In genomic region chrX:41580423-41581064, GRCh38 we compare ENCODE assay signal across 21 cellular contexts.
A peak's percentile ranks its signal among the peaks of the same experiment; 100 is the strongest.
DNase-seq lines count a peak whose midpoint lies in the region; ATAC-seq and TF ChIP-seq lines count a peak whose summit lies in the region.
"Had no signal": no experiment of that assay in that cellular context is flagged by ENCODE, and none has a peak within 500 bp of the region (broad histone marks: within the 10 kb centered on the region; RNA-seq: fewer than 3 reads in every experiment).

No MANE protein-coding gene starts in this region.

- H3K4me3 ChIP-seq in CD8-positive, alpha-beta T cell (ENCODE audit: low read depth, low read length): no peak overlapping the region
- H3K4me3 ChIP-seq in HEK293 (ENCODE audit: low read depth, low read length) (no peak overlapping the region), upper lobe of right lung (no peak overlapping the region)
- H3K4me3 ChIP-seq: heart right ventricle, smooth muscle cell had no signal

- no peaks in the 10 kb centered on the region for H3K4me1 ChIP-seq in CD8-positive, alpha-beta T cell (ENCODE audit: insufficient read depth, low read length)
- no peaks in the 10 kb centered on the region for H3K4me1 ChIP-seq in HEK293 (ENCODE audit: control insufficient read depth, insufficient read depth, low read length)
- no peaks in the 10 kb centered on the region for H3K4me1 ChIP-seq in upper lobe of right lung
- H3K4me1 ChIP-seq: heart right ventricle had no signal

- H3K9me3 ChIP-seq in CD8-positive, alpha-beta T cell (ENCODE audit: low read length): no peaks in the 10 kb centered on the region
- no peaks in the 10 kb centered on the region for H3K9me3 ChIP-seq in HEK293 (ENCODE audit: control insufficient read depth, insufficient read depth, low read depth, low read length)
- H3K9me3 ChIP-seq in upper lobe of right lung: no peaks in the 10 kb centered on the region
- H3K9me3 ChIP-seq: heart right ventricle had no signal

- no peak for DNase-seq in CD8-positive, alpha-beta T cell
- DNase-seq in activated CD4-positive, alpha-beta memory T cell treated with anti-CD3 and anti-CD28 coated beads, Interleukin-2, amount 10 ng/mL, durations not matched to agents 7 days and 5 days: no peak
- no peak for DNase-seq in naive B cell
- no peak for DNase-seq in DMS53 treated with DMSO at 0.1 percent for 48 hours (lab: John Stamatoyannopoulos, UW; ENCODE audit: unreplicated experiment)
- DNase-seq in upper lobe of right lung: no peak
- no peak for DNase-seq in activated CD8-positive, alpha-beta memory T cell treated with anti-CD3 and anti-CD28 coated beads, Interleukin-2, amount 50 U/mL, for 48 hours
- DNase-seq in GM10266 (ENCODE audit: extremely low spot score): no peak
- DNase-seq: activated T-cell treated with anti-CD3 and anti-CD28 coated beads, Interleukin-2, amount 50 U/mL, for 72 hours; DMS79 treated with DMSO at 0.1 percent for 48 hours; effector CD8-positive, alpha-beta T cell; heart right ventricle; IMR-90; NCI-H2029; NCI-H446; SHP77; trophoblast cell had no signal

- H3K27ac Mint-ChIP-seq in CD8-positive, alpha-beta T cell: peak overlapping the region; percentile 69
- peak overlapping the region; percentile 32 for H3K27ac Mint-ChIP-seq in activated CD4-positive, alpha-beta memory T cell treated with anti-CD3 and anti-CD28 coated beads, Interleukin-2, amount 10 ng/mL, durations not matched to agents 7 days and 5 days
- peak overlapping the region in 1 of 6 donors; percentile 46 for H3K27ac Mint-ChIP-seq in naive B cell
- H3K27ac Mint-ChIP-seq: activated T-cell treated with anti-CD3 and anti-CD28 coated beads, Interleukin-2, amount 50 U/mL, for 72 hours; nephron; progenitor cell of endocrine pancreas; T-helper 1 cell treated with Interleukin-12 subunit alpha and Interleukin-12 subunit beta and Interleukin-4 antibody, amounts not matched to agents 30 μg/mL and 1 μg/mL, for 36 hours had no signal

- peak; percentile 71 for ATAC-seq in CD8-positive, alpha-beta T cell
- ATAC-seq in naive B cell (ENCODE audit: low read depth in 2 of 2): peak; percentile 41 to 48
- no peak for ATAC-seq in upper lobe of right lung
- ATAC-seq: heart right ventricle had no signal

- no peaks in the 10 kb centered on the region for H3K27me3 Mint-ChIP-seq in CD8-positive, alpha-beta T cell (ENCODE audit: low read depth)
- H3K27me3 Mint-ChIP-seq in activated CD4-positive, alpha-beta memory T cell treated with anti-CD3 and anti-CD28 coated beads, Interleukin-2, amount 10 ng/mL, durations not matched to agents 7 days and 5 days: no peaks in the 10 kb centered on the region
- H3K27me3 Mint-ChIP-seq in naive B cell: no peaks in the 10 kb centered on the region
- H3K27me3 Mint-ChIP-seq: progenitor cell of endocrine pancreas had no signal

- intact Hi-C loops in CD8-positive, alpha-beta T cell (cut with DNase I, micrococcal nuclease): no loop called here
- intact Hi-C loops in upper lobe of right lung (cut with DNase I): no loop called here

- POLR2A ChIA-PET in CD8-positive, alpha-beta T cell (lab: Charles Lee): no interaction called here
- POLR2A ChIA-PET in HEK293 (lab: Yijun Ruan, JAX): interaction anchor here (0.9 to 1.2 kb wide), 2 partner anchors 198 to 247 kb away, joined by 3 to 8 read pairs; no protein-coding TSS in a partner anchor
- POLR2A ChIA-PET in activated CD4-positive, alpha-beta memory T cell treated with anti-CD3 and anti-CD28 coated beads, Interleukin-2, amount 10 ng/mL, durations not matched to agents 7 days and 5 days (lab: Charles Lee): interaction anchor here (1.7 kb wide), 1 partner anchor 19 kb away, joined by 5 read pairs; no protein-coding TSS in a partner anchor

- H3K27ac ChIP-seq in CD8-positive, alpha-beta T cell (ENCODE audit: low read depth, low read length): no peak overlapping the region
- H3K27ac ChIP-seq in HEK293 (ENCODE audit: extremely low read depth, low read depth, low read length) (no peak overlapping the region), upper lobe of right lung (no peak overlapping the region)
- H3K27ac ChIP-seq: heart right ventricle had no signal

- H3K36me3 ChIP-seq in CD8-positive, alpha-beta T cell (ENCODE audit: insufficient read depth, low read length): no peaks in the 10 kb centered on the region
- H3K36me3 ChIP-seq in HEK293 (ENCODE audit: control insufficient read depth in 2 of 2, insufficient read depth in 1 of 2, low read length in 2 of 2) (peaks cover 0 to 17% of the 10 kb centered on the region in 2 experiments; a peak in 2 of 3 replicates), upper lobe of right lung (no peaks in the 10 kb centered on the region)

- H3K9me3 Mint-ChIP-seq in CD8-positive, alpha-beta T cell: no peaks in the 10 kb centered on the region
- H3K9me3 Mint-ChIP-seq in activated CD4-positive, alpha-beta memory T cell treated with anti-CD3 and anti-CD28 coated beads, Interleukin-2, amount 10 ng/mL, durations not matched to agents 7 days and 5 days: no peaks in the 10 kb centered on the region
- H3K9me3 Mint-ChIP-seq in naive B cell: peaks cover 0 to 2% (median 0%) of the 10 kb centered on the region in 7 donors
- H3K9me3 Mint-ChIP-seq: T-helper 1 cell treated with Interleukin-12 subunit alpha and Interleukin-12 subunit beta and Interleukin-4 antibody, amounts not matched to agents 30 μg/mL and 1 μg/mL, for 36 hours had no signal

- H3K4me3 Mint-ChIP-seq in CD8-positive, alpha-beta T cell: peak overlapping the region; percentile 53
- H3K4me3 Mint-ChIP-seq in activated CD4-positive, alpha-beta memory T cell treated with anti-CD3 and anti-CD28 coated beads, Interleukin-2, amount 10 ng/mL, durations not matched to agents 7 days and 5 days: peak overlapping the region; percentile 36
- H3K4me3 Mint-ChIP-seq in naive B cell: peak overlapping the region in 6 of 8 donors; percentile 24 to 78 (median 30)
- H3K4me3 Mint-ChIP-seq: nephron; T-helper 1 cell treated with Interleukin-12 subunit alpha and Interleukin-12 subunit beta and Interleukin-4 antibody, amounts not matched to agents 30 μg/mL and 1 μg/mL, for 36 hours had no signal

- CTCF ChIA-PET in CD8-positive, alpha-beta T cell (lab: Charles Lee): no interaction called here
- CTCF ChIA-PET in HEK293 (lab: Yijun Ruan, JAX): interaction anchor here (0.7 kb wide), 2 partner anchors 465 to 949 kb away, joined by 3 to 4 read pairs; no protein-coding TSS in a partner anchor
- CTCF ChIA-PET in activated CD4-positive, alpha-beta memory T cell treated with anti-CD3 and anti-CD28 coated beads, Interleukin-2, amount 10 ng/mL, durations not matched to agents 7 days and 5 days (lab: Charles Lee): interaction anchor here (0.6 to 1.0 kb wide), 2 partner anchors 157 to 179 kb away, joined by 3 read pairs; no protein-coding TSS in a partner anchor

- no peaks in the 10 kb centered on the region for H3K27me3 ChIP-seq in CD8-positive, alpha-beta T cell (ENCODE audit: insufficient read depth, low read length)
- H3K27me3 ChIP-seq in upper lobe of right lung: no peaks in the 10 kb centered on the region

- H3K4me1 Mint-ChIP-seq in CD8-positive, alpha-beta T cell (ENCODE audit: low read depth): peaks cover 5% of the 10 kb centered on the region
- peaks cover 8% of the 10 kb centered on the region for H3K4me1 Mint-ChIP-seq in activated CD4-positive, alpha-beta memory T cell treated with anti-CD3 and anti-CD28 coated beads, Interleukin-2, amount 10 ng/mL, durations not matched to agents 7 days and 5 days
- H3K4me1 Mint-ChIP-seq in naive B cell: peaks cover 0 to 4% (median 0%) of the 10 kb centered on the region in 3 donors
- H3K4me1 Mint-ChIP-seq: nephron had no signal

- H3K36me3 Mint-ChIP-seq in CD8-positive, alpha-beta T cell: peaks cover 42% of the 10 kb centered on the region
- H3K36me3 Mint-ChIP-seq in activated CD4-positive, alpha-beta memory T cell treated with anti-CD3 and anti-CD28 coated beads, Interleukin-2, amount 10 ng/mL, durations not matched to agents 7 days and 5 days (ENCODE audit: low read depth): peaks cover 30% of the 10 kb centered on the region
- H3K36me3 Mint-ChIP-seq in naive B cell: peaks cover 12 to 14% of the 10 kb centered on the region in 2 donors

- no peak for TF ChIP-seq CTCF in CD8-positive, alpha-beta T cell (IDR thresholded peaks at IDR 0.05)
- TF ChIP-seq CTCF in HEK293 (tag by site-specific recombination; IDR thresholded peaks at IDR 0.05): no peak
- no peak for TF ChIP-seq CTCF in upper lobe of right lung (IDR thresholded peaks at IDR 0.05)
- no peak for TF ChIP-seq CTCF in GM10266 (IDR thresholded peaks at IDR 0.05; ENCODE audit: control insufficient read depth, insufficient read depth, low read depth, missing control alignments)

TF ChIP-seq in HEK293, 187 proteins besides CTCF, POLR2A, EP300 and RAD21:
- TF ChIP-seq ZNF202 (tag by site-specific recombination; IDR thresholded peaks at IDR 0.05; ENCODE audit: borderline replicate concordance) (no peak), ATF2 (tag by site-specific recombination; IDR thresholded peaks at IDR 0.05; ENCODE audit: low read depth) (peak; percentile 54; the same call in 1 of the 2 replicates), ZNF24 (tag by site-specific recombination; IDR thresholded peaks at IDR 0.05) (no peak)
